13 cellular contexts compared by ENCODE assay signal in the genomic region with DNA sequence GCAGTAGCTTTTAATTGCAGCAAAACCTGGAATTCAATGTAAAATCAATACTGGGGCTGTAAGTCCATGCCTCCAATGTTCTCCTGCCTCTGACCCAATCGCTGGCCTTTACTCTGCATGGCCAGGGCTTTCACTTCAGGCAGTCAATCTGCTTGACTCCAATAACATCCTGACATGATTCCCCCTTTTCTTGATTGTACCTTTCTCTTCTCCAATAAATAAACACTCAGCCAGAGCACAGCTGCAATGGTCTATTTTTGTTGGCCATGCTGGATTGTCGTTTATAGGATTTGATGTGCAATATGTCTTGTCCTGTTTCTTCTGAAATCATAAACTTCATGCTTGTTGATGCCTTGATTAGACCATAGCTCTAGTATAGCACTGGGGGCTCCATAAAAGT.
DNase-seq lines count a peak whose midpoint lies in the region; ATAC-seq and TF ChIP-seq lines count a peak whose summit lies in the region.
"Had no signal": no experiment of that assay in that cellular context is flagged by ENCODE, and none has a peak within 500 bp of the region (broad histone marks: within the 10 kb centered on the region; RNA-seq: fewer than 3 reads in every experiment).

No MANE protein-coding gene starts in this region.

- H3K4ac ChIP-seq in trophoblast cell (ENCODE audit: low read depth, low read length), result no peak overlapping the region

- H3K27me3 ChIP-seq in right atrium auricular region (no peaks in the 10 kb centered on the region), trophoblast cell (ENCODE audit: insufficient read depth, low read length) (no peaks in the 10 kb centered on the region), aorta (ENCODE audit: control insufficient read depth in 1 of 2, insufficient read depth in 2 of 2, low read length in 1 of 2) (no peaks in the 10 kb centered on the region)

- H3K36me3 ChIP-seq in right atrium auricular region (no peaks in the 10 kb centered on the region), trophoblast cell (ENCODE audit: control insufficient read depth in 1 of 2, insufficient read depth in 2 of 2, low read length in 2 of 2) (no peaks in the 10 kb centered on the region), aorta (ENCODE audit: control insufficient read depth in 1 of 2, insufficient read depth in 2 of 2, low read length in 1 of 2) (no peaks in the 10 kb centered on the region)

- ATAC-seq in aorta (ENCODE audit: low FRiP score) (no peak), WTC11 (no peak), GM21381 (IDR thresholded peaks at IDR 0.05; ENCODE audit: unreplicated experiment) (no peak)
- ATAC-seq: HCT116 had no signal

- H3K4me3 ChIP-seq in right atrium auricular region (peak overlapping the region; percentile 12 to 24), fibroblast of mammary gland (ENCODE audit: control insufficient read depth, low read depth, low read length) (peak overlapping the region; percentile 48), trophoblast cell (ENCODE audit: low read depth, low read length) (no peak overlapping the region), aorta (ENCODE audit: low read length in 2 of 2) (peak overlapping the region; percentile 18 to 29)

- no peaks in the 10 kb centered on the region for H3K9me3 ChIP-seq in right atrium auricular region
- no peaks in the 10 kb centered on the region for H3K9me3 ChIP-seq in trophoblast cell (ENCODE audit: insufficient read depth, low read depth, low read length)
- no peaks in the 10 kb centered on the region for H3K9me3 ChIP-seq in aorta (ENCODE audit: control insufficient read depth, low read length)

- peaks cover 3% of the 10 kb centered on the region for H3K79me2 ChIP-seq in trophoblast cell (ENCODE audit: control insufficient read depth, insufficient read depth, low read length, poor library complexity)

- intact Hi-C loops in cardiac septum (cut with DNase I) (loop anchor here (2.0 to 10.0 kb wide), 2 partner anchors 98 to 358 kb away; a partner anchor contains a TSS), aorta (cut with DNase I) (loop anchor here (1.0 to 2.0 kb wide), 2 partner anchors 78 to 98 kb away; no protein-coding TSS in a partner anchor)

- H3K27ac Mint-ChIP-seq in WTC11, result no peak overlapping the region
- H3K27ac Mint-ChIP-seq: activated naive CD4-positive, alpha-beta T cell treated with anti-CD3 and anti-CD28 coated beads, Interleukin-2, amount 10 ng/mL, durations not matched to agents 7 days and 5 days had no signal

- H2AK5ac ChIP-seq in trophoblast cell (ENCODE audit: low read length), result peak overlapping the region; percentile 59

- no peak overlapping the region for H2AFZ ChIP-seq in trophoblast cell (ENCODE audit: insufficient read depth, low read length, poor library complexity)

- no peaks in the 10 kb centered on the region for H3K9me3 Mint-ChIP-seq in WTC11
- H3K9me3 Mint-ChIP-seq: activated naive CD4-positive, alpha-beta T cell treated with anti-CD3 and anti-CD28 coated beads, Interleukin-2, amount 10 ng/mL, durations not matched to agents 7 days and 5 days had no signal

- no peak overlapping the region for H3K4me3 Mint-ChIP-seq in WTC11
- H3K4me3 Mint-ChIP-seq: activated naive CD4-positive, alpha-beta T cell treated with anti-CD3 and anti-CD28 coated beads, Interleukin-2, amount 10 ng/mL, durations not matched to agents 7 days and 5 days had no signal

- H4K8ac ChIP-seq in trophoblast cell (ENCODE audit: low read depth, low read length), result peak overlapping the region; percentile 36

- peaks cover 0 to 6% of the 10 kb centered on the region in 2 donors for H3K4me1 ChIP-seq in right atrium auricular region
- H3K4me1 ChIP-seq in trophoblast cell (ENCODE audit: control insufficient read depth in 1 of 2, insufficient read depth in 2 of 2, low read length in 2 of 2), result peaks cover 10 to 23% of the 10 kb centered on the region in 2 experiments
- peaks cover 10% of the 10 kb centered on the region in 2 donors for H3K4me1 ChIP-seq in aorta (ENCODE audit: control insufficient read depth in 1 of 2, insufficient read depth in 2 of 2, low read length in 2 of 2)

- TF ChIP-seq CTCF in right atrium auricular region (IDR thresholded peaks at IDR 0.05) (no peak), fibroblast of mammary gland (conservative IDR thresholded peaks at IDR 0.05; ENCODE audit: control insufficient read depth, insufficient read depth, low read depth, low read length) (no peak), WTC11 (IDR thresholded peaks at IDR 0.05) (no peak)

- H3K18ac ChIP-seq in trophoblast cell (ENCODE audit: low read length), result no peak overlapping the region

- no peak overlapping the region for H3K23ac ChIP-seq in trophoblast cell (ENCODE audit: low read length)

- peaks cover 21% of the 10 kb centered on the region for H3K4me1 Mint-ChIP-seq in WTC11
- H3K4me1 Mint-ChIP-seq: activated naive CD4-positive, alpha-beta T cell treated with anti-CD3 and anti-CD28 coated beads, Interleukin-2, amount 10 ng/mL, durations not matched to agents 7 days and 5 days had no signal

- H4K91ac ChIP-seq in trophoblast cell (ENCODE audit: low read depth, low read length), result peak overlapping the region; percentile 70

- no peak for DNase-seq in right atrium auricular region (ENCODE audit: low spot score)
- DNase-seq in cardiac septum (ENCODE audit: low spot score), result no peak
- DNase-seq in fibroblast of mammary gland (ENCODE audit: low read depth), result peak; percentile 56
- DNase-seq in trophoblast cell, result no peak
- no peak for DNase-seq in aorta
- DNase-seq in WTC11 (ENCODE audit: low spot score), result no peak
- DNase-seq in ACHN, result no peak
- DNase-seq: activated naive CD4-positive, alpha-beta T cell treated with anti-CD3 and anti-CD28 coated beads, Interleukin-2, amount 10 ng/mL, durations not matched to agents 7 days and 5 days; cortex of kidney; glutamatergic neuron; NCI-H1105 treated with DMSO at 0.1 percent for 48 hours had no signal

- peak overlapping the region; percentile 77 for H2BK12ac ChIP-seq in trophoblast cell (ENCODE audit: low read length)

- peak overlapping the region; percentile 29 for H2BK5ac ChIP-seq in trophoblast cell (ENCODE audit: low read depth, low read length, poor library complexity)

- H4K12ac ChIP-seq in trophoblast cell (ENCODE audit: low read depth, low read length), result no peak overlapping the region

- peak overlapping the region; percentile 70 to 89 for H3K27ac ChIP-seq in right atrium auricular region
- H3K27ac ChIP-seq in trophoblast cell (ENCODE audit: low read depth, low read length), result peak overlapping the region; percentile 51
- H3K27ac ChIP-seq in aorta (ENCODE audit: low read depth in 1 of 2, low read length in 2 of 2), result peak overlapping the region; percentile 91 to 99

- in situ Hi-C loops in ACHN (cut with HindIII; ENCODE audit: low pct_ligation_motif_present, low pct_unique_long_range_greater_than_20kb, low sequenced_read_pairs), result no loop called here

- no CpG with 5 or more reads among the region's 2 CpGs for WGBS in trophoblast cell (ENCODE audit: extremely low coverage, insufficient coverage, insufficient read length)
- WGBS in aorta, 2 donors, result 6 to 7% methylated on average over 2 of the region's 2 CpGs

- POLR2A ChIA-PET in WTC11 (lab: Charles Lee), result interaction anchor here (1.9 kb wide), 1 partner anchor 98 kb away, joined by 7 read pairs; a partner anchor contains a TSS

- peak overlapping the region; percentile 64 for H2BK120ac ChIP-seq in trophoblast cell (ENCODE audit: insufficient read depth, low read length, poor library complexity)

- peak overlapping the region; percentile 60 for H3K14ac ChIP-seq in trophoblast cell (ENCODE audit: low read length)

- H3K27me3 Mint-ChIP-seq in WTC11 (ENCODE audit: low read depth), result no peaks in the 10 kb centered on the region
- H3K27me3 Mint-ChIP-seq: activated naive CD4-positive, alpha-beta T cell treated with anti-CD3 and anti-CD28 coated beads, Interleukin-2, amount 10 ng/mL, durations not matched to agents 7 days and 5 days had no signal

- no peak overlapping the region for H3K4me2 ChIP-seq in trophoblast cell (ENCODE audit: low read length)

- no peaks in the 10 kb centered on the region for H3K36me3 Mint-ChIP-seq in WTC11
- H3K36me3 Mint-ChIP-seq: activated naive CD4-positive, alpha-beta T cell treated with anti-CD3 and anti-CD28 coated beads, Interleukin-2, amount 10 ng/mL, durations not matched to agents 7 days and 5 days had no signal

- no peak overlapping the region for H3K9ac ChIP-seq in trophoblast cell (ENCODE audit: low read length)

- H3K79me1 ChIP-seq in trophoblast cell (ENCODE audit: low read length), result peaks cover 19% of the 10 kb centered on the region

- CTCF ChIA-PET in WTC11 (lab: Charles Lee), result interaction anchor here (0.7 to 11.6 kb wide), 3 partner anchors 8 to 98 kb away, joined by 3 to 142 read pairs (median 57); a partner anchor contains a TSS

TF ChIP-seq in WTC11, 78 proteins besides CTCF, POLR2A, EP300 and RAD21 (continues in another document):
- TF ChIP-seq ZNF671 (CRISPR knock-in tag; IDR thresholded peaks at IDR 0.05) (no peak), JUN (CRISPR knock-in tag; IDR thresholded peaks at IDR 0.05) (no peak)
- TF ChIP-seq, protein P1, sequence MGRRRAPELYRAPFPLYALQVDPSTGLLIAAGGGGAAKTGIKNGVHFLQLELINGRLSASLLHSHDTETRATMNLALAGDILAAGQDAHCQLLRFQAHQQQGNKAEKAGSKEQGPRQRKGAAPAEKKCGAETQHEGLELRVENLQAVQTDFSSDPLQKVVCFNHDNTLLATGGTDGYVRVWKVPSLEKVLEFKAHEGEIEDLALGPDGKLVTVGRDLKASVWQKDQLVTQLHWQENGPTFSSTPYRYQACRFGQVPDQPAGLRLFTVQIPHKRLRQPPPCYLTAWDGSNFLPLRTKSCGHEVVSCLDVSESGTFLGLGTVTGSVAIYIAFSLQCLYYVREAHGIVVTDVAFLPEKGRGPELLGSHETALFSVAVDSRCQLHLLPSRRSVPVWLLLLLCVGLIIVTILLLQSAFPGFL (CRISPR knock-in tag; IDR thresholded peaks at IDR 0.05; ENCODE audit: borderline replicate concordance), result no peak
